Comparison of ENCODE assay signal across 8 cellular contexts in the genomic region with DNA sequence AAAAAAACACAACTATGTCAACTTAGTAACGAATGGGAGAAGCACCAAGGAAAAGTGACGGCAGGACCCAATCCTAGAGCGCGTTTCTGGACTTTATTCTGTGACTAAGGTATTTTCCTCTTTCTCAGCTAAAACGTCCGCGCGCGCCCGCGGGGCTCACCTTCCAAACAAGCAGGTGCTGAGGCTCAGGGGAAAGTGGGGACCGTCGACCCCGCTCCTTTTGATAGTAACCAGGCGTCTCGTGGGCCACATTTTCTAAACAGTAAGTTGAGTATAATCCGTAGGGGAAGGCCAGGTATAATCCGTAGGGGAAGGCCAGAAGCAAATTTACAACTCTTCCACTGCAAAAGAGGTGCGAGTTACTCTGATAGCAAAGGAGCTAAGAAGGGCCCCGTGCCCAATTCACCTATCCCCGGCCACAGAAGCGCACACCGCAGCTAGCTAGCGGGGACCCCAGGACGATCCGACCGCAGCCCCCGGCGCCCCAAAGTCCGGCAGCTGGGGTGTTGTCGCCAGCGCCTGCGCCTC. TPM values are rescaled to one million over a fixed set of nuclear protein-coding genes. Genes with fewer than 3 reads are reported as not detected.
A peak's percentile ranks its signal among the peaks of the same experiment; 100 is the strongest.
DNase-seq lines count a peak whose midpoint lies in the region; ATAC-seq and TF ChIP-seq lines count a peak whose summit lies in the region.

No MANE protein-coding gene starts in this region.

- peaks cover 40% of the 10 kb centered on the region for H4K20me1 ChIP-seq in DND-41 (ENCODE audit: insufficient read depth, low read length)

- peak overlapping the region; percentile 37 to 42 for H3K23ac ChIP-seq in mesenchymal stem cell (ENCODE audit: low read length in 2 of 2)

- H4K91ac ChIP-seq in mesenchymal stem cell (ENCODE audit: low read length) = no peak overlapping the region

- peak overlapping the region; percentile 100 for H3K9ac ChIP-seq in DND-41 (ENCODE audit: low read depth, low read length)
- H3K9ac ChIP-seq in mesenchymal stem cell (ENCODE audit: low read length) = peak overlapping the region; percentile 73

- no peak overlapping the region for H3K14ac ChIP-seq in mesenchymal stem cell (ENCODE audit: low read length in 2 of 2)

- H2BK120ac ChIP-seq in mesenchymal stem cell (ENCODE audit: low read depth, low read length) = peak overlapping the region; percentile 34

- no peak overlapping the region for H2BK5ac ChIP-seq in mesenchymal stem cell (ENCODE audit: low read depth, low read length, poor library complexity, severe bottlenecking)

- ATAC-seq in DND-41 (ENCODE audit: insufficient read depth, low read depth) (no peak), HG02610 (IDR thresholded peaks at IDR 0.05; ENCODE audit: unreplicated experiment) (no peak), esophagus mucosa (no peak)

- peak overlapping the region; percentile 23 for H4K8ac ChIP-seq in mesenchymal stem cell (ENCODE audit: low read length)

- H3K27ac ChIP-seq in DND-41 (ENCODE audit: low read length) (peak overlapping the region; percentile 88), brain microvascular endothelial cell (no peak overlapping the region), mesenchymal stem cell (ENCODE audit: low read length, poor library complexity, severe bottlenecking) (no peak overlapping the region)

- TF ChIP-seq CTCF in DND-41 (IDR thresholded peaks at IDR 0.05; ENCODE audit: borderline replicate concordance, extremely low read depth, low read length, poor library complexity, severe bottlenecking) (no peak), brain microvascular endothelial cell (IDR thresholded peaks at IDR 0.05; ENCODE audit: low read depth, low read length, missing control alignments) (no peak)

- in situ Hi-C loops in brain microvascular endothelial cell (cut with HindIII; ENCODE audit: low pct_ligation_motif_present, low sequenced_read_pairs) = no loop called here

- H3K4me1 ChIP-seq in DND-41 (ENCODE audit: insufficient read depth, low read length) = peaks cover 51% of the 10 kb centered on the region
- H3K4me1 ChIP-seq in mesenchymal stem cell (ENCODE audit: control insufficient read depth, insufficient read depth, low read depth, low read length) = peaks cover 16% of the 10 kb centered on the region

- H2BK12ac ChIP-seq in mesenchymal stem cell (ENCODE audit: low read length in 2 of 2) = no peak overlapping the region

- H3K9me3 ChIP-seq in DND-41 (ENCODE audit: insufficient read depth, low read length, severe bottlenecking) (no peaks in the 10 kb centered on the region), mesenchymal stem cell (ENCODE audit: control insufficient read depth, low read length) (no peaks in the 10 kb centered on the region)

- no peak overlapping the region for H2BK15ac ChIP-seq in mesenchymal stem cell (ENCODE audit: low read depth, poor library complexity, severe bottlenecking)

- H3K36me3 ChIP-seq in DND-41 (ENCODE audit: insufficient read depth, low read length) (peaks cover 52% of the 10 kb centered on the region), brain microvascular endothelial cell (replicated peaks) (no peaks in the 10 kb centered on the region), mesenchymal stem cell (ENCODE audit: control insufficient read depth in 1 of 2, insufficient read depth in 2 of 2, low read depth in 1 of 2, low read length in 2 of 2) (peaks cover 0 to 3% of the 10 kb centered on the region in 2 experiments)

- no peak overlapping the region for H3K4ac ChIP-seq in mesenchymal stem cell (ENCODE audit: low read depth in 1 of 2, low read length in 2 of 2)

- peak overlapping the region; percentile 93 for H3K4me2 ChIP-seq in DND-41 (ENCODE audit: insufficient read depth, low read length)
- H3K4me2 ChIP-seq in mesenchymal stem cell (ENCODE audit: low read length, poor library complexity, severe bottlenecking) = peak overlapping the region; percentile 100

- WGBS in mesenchymal stem cell = 1% methylated on average over 33 of the region's 33 CpGs

- peak overlapping the region in 1 of 2 experiments; percentile 28 for H3K18ac ChIP-seq in mesenchymal stem cell (ENCODE audit: low read depth in 1 of 2, low read length in 2 of 2)

- H3K27me3 ChIP-seq in DND-41 (ENCODE audit: insufficient read depth, low read length, poor library complexity) = no peaks in the 10 kb centered on the region
- H3K27me3 ChIP-seq in brain microvascular endothelial cell (replicated peaks) = no peaks in the 10 kb centered on the region
- H3K27me3 ChIP-seq in mesenchymal stem cell (ENCODE audit: control insufficient read depth in 1 of 2, insufficient read depth in 1 of 2, low read length in 2 of 2) = no peaks in the 10 kb centered on the region

- H3K79me2 ChIP-seq in DND-41 (ENCODE audit: insufficient read depth, low read length) = peaks cover 54% of the 10 kb centered on the region

- H3K4me3 ChIP-seq in DND-41 (ENCODE audit: low read depth in 1 of 2, low read length in 2 of 2) (peak overlapping the region; percentile 70 to 74), brain microvascular endothelial cell (ENCODE audit: low read depth, low read length) (peak overlapping the region; percentile 80), mesenchymal stem cell (ENCODE audit: insufficient read depth in 1 of 2, low read depth in 1 of 2, low read length in 2 of 2) (peak overlapping the region; percentile 86 to 94)

- DNase-seq in DND-41 (peak; percentile 36), M059J (ENCODE audit: low read depth) (peak; percentile 19), brain microvascular endothelial cell (no peak), mesenchymal stem cell (peak; percentile 19), NCI-H524 treated with DMSO at 0.1 percent for 48 hours (lab: John Stamatoyannopoulos, UW) (no peak), GOT3 (lab: John Stamatoyannopoulos, UW) (no peak)

- H3K79me1 ChIP-seq in mesenchymal stem cell (replicated peaks; ENCODE audit: low read length, poor library complexity, severe bottlenecking) = peaks cover 7% of the 10 kb centered on the region

- peak overlapping the region; percentile 69; the same call in 1 of the 2 replicates for H2AFZ ChIP-seq in DND-41 (ENCODE audit: low read depth, low read length)
- H2AFZ ChIP-seq in mesenchymal stem cell (ENCODE audit: low read depth, low read length) = peak overlapping the region; percentile 46

- H2AK5ac ChIP-seq in mesenchymal stem cell (ENCODE audit: low read length, severe bottlenecking) = no peak overlapping the region

RNA-seq across cellular contexts. Expression of a gene that starts 0.7 kb away (rescaled TPM):
- 34.0 and 85.4 TPM in 2 replicates for total RNA-seq in M059J (2014; rRNA removed; shearing (Covaris generic))
- 4.9 TPM for polyA plus RNA-seq in mesenchymal stem cell (2013, experiment 1 of 2)
- 4.5 TPM for polyA plus RNA-seq in mesenchymal stem cell (2013, experiment 2 of 2)
- total RNA-seq in esophagus mucosa = 51.7 TPM

Comparison
In these comparisons a context has a peak if more than half of its experiments do, and no peak if none do; other contexts are left out.
1. DNase-seq: peak in DND-41 (single experiment), M059J (single experiment) and mesenchymal stem cell (single experiment); none in brain microvascular endothelial cell (single experiment), NCI-H524 treated with DMSO at 0.1 percent for 48 hours (single experiment) and GOT3 (single experiment).
2. Peak in every context shown above with its lines, with median percentiles within 50 percentile points of each other: H3K4me3 ChIP-seq.